Comparison of ENCODE assay signal across 25 cellular contexts in genomic region chr15:84785053-84785452, GRCh38. TPM values are rescaled to one million over a fixed set of nuclear protein-coding genes. Genes with fewer than 3 reads are reported as not detected.
DNase-seq lines count a peak whose midpoint lies in the region; ATAC-seq, FAIRE-seq and TF ChIP-seq lines count a peak whose summit lies in the region.
"Had no signal": no experiment of that assay in that cellular context is flagged by ENCODE, and none has a peak within 500 bp of the region (broad histone marks: within the 10 kb centered on the region; RNA-seq: fewer than 3 reads in every experiment).

No MANE protein-coding gene starts in this region.

- no peaks in the 10 kb centered on the region for H3K27me3 ChIP-seq in K562 (ENCODE audit: control insufficient read depth in 2 of 2, insufficient read depth in 2 of 2, low read length in 2 of 2)
- no peaks in the 10 kb centered on the region for H3K27me3 ChIP-seq in tibial artery
- H3K27me3 ChIP-seq: ascending aorta, SJSA1 had no signal

- H3K9me3 ChIP-seq in K562 (replicated peaks; ENCODE audit: control insufficient read depth, insufficient read depth, low read depth, low read length), result no peaks in the 10 kb centered on the region
- H3K9me3 ChIP-seq in tibial artery, result no peaks in the 10 kb centered on the region
- H3K9me3 ChIP-seq: ascending aorta, SJSA1 had no signal

- no TSS peak for BruUV-seq in K562 (replicated peaks; lab: Mats Ljungman, UMichigan)

- H3K4me3 Mint-ChIP-seq in natural killer cell (no peak overlapping the region), nephron progenitor cell (no peak overlapping the region)
- H3K4me3 Mint-ChIP-seq: activated B cell treated with CpG ODN at 0.5 μM for 24 hours; CD8-positive, alpha-beta memory T cell; T-helper 2 cell treated with Interferon-gamma antibody and Interleukin-4, amounts not matched to agents 5 μg/mL and 100 μg/mL, for 36 hours had no signal

- peak overlapping the region; percentile 25; the same call in 1 of the 3 replicates for H3K27ac ChIP-seq in K562 (ENCODE audit: extremely low read depth, low read depth, low read length)
- H3K27ac ChIP-seq in tibial artery, result peak overlapping the region; percentile 26 to 29
- H3K27ac ChIP-seq: ascending aorta, PC-9, SJSA1 had no signal

- H3K4me1 ChIP-seq in K562 (replicated peaks in 1 of 2; ENCODE audit: control insufficient read depth in 2 of 2, insufficient read depth in 2 of 2, low read length in 2 of 2) (peaks cover 11 to 12% of the 10 kb centered on the region in 2 experiments; a peak in 4 of 5 replicates), tibial artery (peaks cover 0 to 36% (median 21%) of the 10 kb centered on the region in 4 donors)
- H3K4me1 ChIP-seq: SJSA1 had no signal

- POLR2A ChIA-PET in K562 (lab: Yijun Ruan, JAX), result interaction anchor here (0.7 to 1.3 kb wide), 5 partner anchors 9 to 151 kb away, joined by 3 read pairs; no protein-coding TSS in a partner anchor

- TF ChIP-seq EP300 in K562 (IDR thresholded peaks at IDR 0.05; ENCODE audit: low read length), result no peak

- H3K4me3 ChIP-seq in K562, result no peak overlapping the region
- H3K4me3 ChIP-seq in tibial artery, result no peak overlapping the region
- H3K4me3 ChIP-seq: ascending aorta, lung, PC-9, SJSA1 had no signal

- peaks cover 47% of the 10 kb centered on the region for H3K79me2 ChIP-seq in K562 (ENCODE audit: control insufficient read depth, insufficient read depth, low read length)

- H3K27ac Mint-ChIP-seq in natural killer cell, result peak overlapping the region; percentile 75 to 84
- H3K27ac Mint-ChIP-seq in nephron progenitor cell, result no peak overlapping the region
- H3K27ac Mint-ChIP-seq: T-helper 2 cell treated with Interferon-gamma antibody and Interleukin-4, amounts not matched to agents 5 μg/mL and 100 μg/mL, for 36 hours had no signal

- H3K9me3 Mint-ChIP-seq in natural killer cell (no peaks in the 10 kb centered on the region), nephron progenitor cell (no peaks in the 10 kb centered on the region)
- H3K9me3 Mint-ChIP-seq: activated B cell treated with CpG ODN at 0.5 μM for 24 hours; CD8-positive, alpha-beta memory T cell; T-helper 2 cell treated with Interferon-gamma antibody and Interleukin-4, amounts not matched to agents 5 μg/mL and 100 μg/mL, for 36 hours had no signal

- no peaks in the 10 kb centered on the region for H3K36me3 Mint-ChIP-seq in natural killer cell
- peaks cover 48% of the 10 kb centered on the region for H3K36me3 Mint-ChIP-seq in nephron progenitor cell (ENCODE audit: low read depth)

- no peak for TF ChIP-seq POLR2A in K562 (conservative IDR thresholded peaks at IDR 0.05)

- peak; percentile 92 for FAIRE-seq in K562 (lab: Jason Lieb, UNC)
- FAIRE-seq: HepG2, islet of Langerhans had no signal

- no peak overlapping the region for H3K4me2 ChIP-seq in K562 (ENCODE audit: insufficient read depth, low read length)
- H3K4me2 ChIP-seq: PC-9 had no signal

- peaks cover 6% of the 10 kb centered on the region for H3K9me1 ChIP-seq in K562 (ENCODE audit: control insufficient read depth, insufficient read depth, low read length)

- CTCF ChIA-PET in K562 (lab: Yijun Ruan, JAX; ENCODE audit: low intra/inter-chr PET ratio), result no interaction called here

- H3K36me3 ChIP-seq in K562 (ENCODE audit: control insufficient read depth, insufficient read depth, low read length) (peaks cover 72% of the 10 kb centered on the region), tibial artery (peaks cover 21 to 44% (median 27%) of the 10 kb centered on the region in 3 donors)

- in situ Hi-C loops in K562 (cut with MboI), result no loop called here

- H3K9ac ChIP-seq in K562 (ENCODE audit: insufficient read depth in 1 of 2, low read depth in 2 of 2, low read length in 2 of 2), result no peak overlapping the region

- TF ChIP-seq RAD21 in K562 (CRISPR knock-in tag; conservative IDR thresholded peaks at IDR 0.05 in 1 of 2, IDR thresholded peaks at IDR 0.05 in 1 of 2), result no peak; a peak in 1 of 4 replicates

- H4K20me1 ChIP-seq in K562 (replicated peaks; ENCODE audit: control insufficient read depth, insufficient read depth, low read length), result peaks cover 9% of the 10 kb centered on the region

- H2AFZ ChIP-seq in K562 (ENCODE audit: low read depth, low read length), result no peak overlapping the region
- H2AFZ ChIP-seq: PC-9 had no signal

- H3K4me1 Mint-ChIP-seq in natural killer cell (peaks cover 38 to 39% of the 10 kb centered on the region in 2 donors), nephron progenitor cell (peaks cover 14% of the 10 kb centered on the region)

- 50% methylated on average over 4 of the region's 5 CpGs for WGBS in K562 (ENCODE audit: insufficient coverage, low coverage, missing lambda C conversion rate)

- intact Hi-C loops in Right ventricle myocardium superior (cut with DNase I) (no loop called here), Right ventricle myocardium inferior (cut with DNase I) (no loop called here), K562 (cut with micrococcal nuclease) (loop anchor here (5.0 kb wide), 2 partner anchors 33 to 68 kb away; partner anchors contain the start of gene SEC11A), natural killer cell (cut with micrococcal nuclease) (no loop called here), tibial artery (cut with DNase I; ENCODE audit: low total_unique reads) (no loop called here)

- no peak for DNase-seq in Right ventricle myocardium superior
- DNase-seq in Right ventricle myocardium inferior (ENCODE audit: missing footprints), result no peak
- DNase-seq in K562 (ENCODE audit: extremely low read depth in 1 of 4, low spot score in 3 of 4), result peak; percentile 33 to 71 (median 52)
- no peak for DNase-seq in natural killer cell
- no peak for DNase-seq in tibial artery
- no peak for DNase-seq in DMS153 (lab: John Stamatoyannopoulos, UW)
- no peak for DNase-seq in nephron progenitor cell
- no peak for DNase-seq in NCI-H146 (lab: John Stamatoyannopoulos, UW)
- DNase-seq: activated B cell treated with CpG ODN at 0.5 μM for 24 hours; activated naive CD4-positive, alpha-beta T cell; CD8-positive, alpha-beta memory T cell; cerebellar nuclear complex; DMS79; NCI-H1417 treated with DMSO at 0.1 percent for 48 hours; NCI-H2171 treated with DMSO at 0.1 percent for 48 hours; NCI-H748 treated with DMSO at 0.1 percent for 48 hours; PC-9; stimulated activated CD4-positive, alpha-beta T cell treated with anti-CD3 and anti-CD28 coated beads, Interleukin-4, amount 100 ng/mL, for 4 hours had no signal

- TF ChIP-seq CTCF in K562 (IDR thresholded peaks at IDR 0.05 in 2 of 3, conservative IDR thresholded peaks at IDR 0.05 in 1 of 3; ENCODE audit: insufficient read depth in 2 of 3, low read depth in 1 of 3, low read length in 3 of 3), result no peak
- TF ChIP-seq CTCF in natural killer cell (IDR thresholded peaks at IDR 0.05), result no peak
- no peak for TF ChIP-seq CTCF in tibial artery (IDR thresholded peaks at IDR 0.05)
- no peak for TF ChIP-seq CTCF in nephron progenitor cell (IDR thresholded peaks at IDR 0.05)

- H3K27me3 Mint-ChIP-seq in natural killer cell (ENCODE audit: low read depth in 2 of 2), result no peaks in the 10 kb centered on the region
- H3K27me3 Mint-ChIP-seq in nephron progenitor cell (ENCODE audit: low read depth, poor library complexity), result no peaks in the 10 kb centered on the region
- H3K27me3 Mint-ChIP-seq: activated B cell treated with CpG ODN at 0.5 μM for 24 hours; CD8-positive, alpha-beta memory T cell had no signal

- ATAC-seq in Right ventricle myocardium superior (ENCODE audit: poor library complexity) (peak; percentile 15), Right ventricle myocardium inferior (no peak), K562 (peak; percentile 89), natural killer cell (peak in 1 of 3 donors; percentile 18)
- ATAC-seq: HCT116 had no signal

RNA-seq across cellular contexts. Expression of gene ALPK3, which starts 32.1 kb away (rescaled TPM):
- total RNA-seq in Right ventricle myocardium superior, result 114 TPM
- total RNA-seq in Right ventricle myocardium inferior, result 132 TPM
- total RNA-seq in K562 (2011; cell fraction: chromatin; rRNA removed; ENCODE audit: low replicate concordance), result 0.23 and 0.32 TPM in 2 replicates
- 0.13 and 0.33 TPM in 2 replicates for total RNA-seq in K562 (2011; cell fraction: nucleolus; rRNA removed)
- 0.23 and 0.37 TPM in 2 replicates for total RNA-seq in K562 (2011; cell fraction: nucleoplasm; rRNA removed)
- 0.05 and 0.08 TPM in 2 replicates for total RNA-seq in K562 (2014; rRNA removed)
- 0.03 and 0.07 TPM in 2 replicates for total RNA-seq in K562 (2014; rRNA removed; fragmentation: Illumina TruSeq; extraction: Trizol)
- 0.07 and 0.15 TPM in 2 replicates for total RNA-seq in K562 (2015; rRNA removed; fragmentation: Illumina TruSeq; extraction: Trizol)
- total RNA-seq in K562 (2021), result 0.07 and 0.13 TPM in 2 replicates
- 0.07 and 0.20 TPM in 2 replicates for polyA plus RNA-seq in K562 (2011; rRNA removed)
- 0.12 and 0.39 TPM in 2 replicates for polyA plus RNA-seq in K562 (2011; cell fraction: cytosol; rRNA removed)
- polyA plus RNA-seq in K562 (2011; cell fraction: nucleus; rRNA removed), result 0.20 and 0.25 TPM in 2 replicates
- polyA plus RNA-seq in K562 (2012), result 0.12 and 0.26 TPM in 2 replicates
- 0.04 and 0.08 TPM in 2 replicates for polyA plus RNA-seq in K562 (2014; fragmentation: Illumina TruSeq; extraction: Trizol)
- not detected for polyA plus RNA-seq in K562 (2014; fragmentation: Nextera tagmentation; extraction: Ambion mirVana)
- polyA plus RNA-seq in K562 (2014; rRNA removed), result 0.09 and 1.0 TPM in 2 replicates
- polyA minus RNA-seq in K562 (2011; rRNA and poly(A)+ RNA removed), result 0.03 and 0.07 TPM in 2 replicates
- polyA minus RNA-seq in K562 (2011; cell fraction: cytosol; rRNA and poly(A)+ RNA removed), result 0.18 TPM in 1 of 2 replicates, not detected in the other
- 0.22 and 0.27 TPM in 2 replicates for polyA minus RNA-seq in K562 (2011; cell fraction: nucleus; rRNA and poly(A)+ RNA removed)
- 1 to 10 TPM in 1 of 3 donors, under 1 TPM in 2; 0.35 to 1.1 (median 0.63) TPM for total RNA-seq in natural killer cell

RNA-seq across cellular contexts. Expression of gene ZNF592, which starts 36.7 kb away (rescaled TPM):
- 16.3 TPM for total RNA-seq in Right ventricle myocardium superior
- total RNA-seq in Right ventricle myocardium inferior, result 19.2 TPM
- 22.7 and 35.2 TPM in 2 replicates for total RNA-seq in K562 (2011; cell fraction: chromatin; rRNA removed; ENCODE audit: low replicate concordance)
- total RNA-seq in K562 (2011; cell fraction: nucleolus; rRNA removed), result 18.4 and 21.7 TPM in 2 replicates
- total RNA-seq in K562 (2011; cell fraction: nucleoplasm; rRNA removed), result 22.7 and 26.9 TPM in 2 replicates
- 5.9 and 9.1 TPM in 2 replicates for total RNA-seq in K562 (2014; rRNA removed)
- 6.3 and 6.6 TPM in 2 replicates for total RNA-seq in K562 (2014; rRNA removed; fragmentation: Illumina TruSeq; extraction: Trizol)
- 9.1 and 9.2 TPM in 2 replicates for total RNA-seq in K562 (2015; rRNA removed; fragmentation: Illumina TruSeq; extraction: Trizol)
- 22.0 and 23.8 TPM in 2 replicates for total RNA-seq in K562 (2021)
- 7.4 and 10.4 TPM in 2 replicates for polyA plus RNA-seq in K562 (2011; rRNA removed)
- 8.8 and 14.0 TPM in 2 replicates for polyA plus RNA-seq in K562 (2011; cell fraction: cytosol; rRNA removed)
- polyA plus RNA-seq in K562 (2011; cell fraction: nucleus; rRNA removed), result 15.9 and 24.2 TPM in 2 replicates
- polyA plus RNA-seq in K562 (2012), result 12.6 and 16.1 TPM in 2 replicates
- polyA plus RNA-seq in K562 (2014; fragmentation: Illumina TruSeq; extraction: Trizol), result 18.5 and 18.8 TPM in 2 replicates
- polyA plus RNA-seq in K562 (2014; fragmentation: Nextera tagmentation; extraction: Ambion mirVana), result 1 to 10 TPM in 1 of 2 experiments, under 1 TPM in 1; 0.88 to 1.7 TPM
- polyA plus RNA-seq in K562 (2014; rRNA removed), result 11.6 TPM in 2 replicates
- polyA minus RNA-seq in K562 (2011; rRNA and poly(A)+ RNA removed), result 7.6 and 8.8 TPM in 2 replicates
- 13.0 and 13.9 TPM in 2 replicates for polyA minus RNA-seq in K562 (2011; cell fraction: cytosol; rRNA and poly(A)+ RNA removed)
- polyA minus RNA-seq in K562 (2011; cell fraction: nucleus; rRNA and poly(A)+ RNA removed), result 8.2 and 9.0 TPM in 2 replicates
- total RNA-seq in natural killer cell, result 10 to 100 TPM; 38.0 to 43.8 (median 39.1) TPM

Comparison
In these comparisons a context has a peak if more than half of its experiments do, and no peak if none do; other contexts are left out.
1. DNase-seq: peak in K562 (4 of 4); none in Right ventricle myocardium superior (single experiment), Right ventricle myocardium inferior (single experiment), natural killer cell (single experiment), tibial artery (0 of 2), DMS153 (single experiment), nephron progenitor cell (single experiment) and NCI-H146 (single experiment).
2. RNA of gene ALPK3, which starts 32.1 kb away (total RNA-seq): 132 TPM in Right ventricle myocardium inferior (single experiment) and 114 TPM in Right ventricle myocardium superior (single experiment); 0.35 to 1.1 TPM in natural killer cell and 0.03 to 0.37 TPM in K562; every median in the first group is over 10 times any median in the second.